ENCODE assay signal across 10 cellular contexts in genomic region chr3:126134219-126134975, GRCh38. TPM values are rescaled to one million over a fixed set of nuclear protein-coding genes. Genes with fewer than 3 reads are reported as not detected.
DNase-seq lines count a peak whose midpoint lies in the region; ATAC-seq and TF ChIP-seq lines count a peak whose summit lies in the region.
"Had no signal": no experiment of that assay in that cellular context is flagged by ENCODE, and none has a peak within 500 bp of the region (broad histone marks: within the 10 kb centered on the region; RNA-seq: fewer than 3 reads in every experiment).

No MANE protein-coding gene starts in this region.

- no peak overlapping the region for H3K27ac ChIP-seq in cardiac muscle cell
- no peak overlapping the region for H3K27ac ChIP-seq in prostate gland

- TF ChIP-seq EP300 in Ishikawa (IDR thresholded peaks at IDR 0.05; ENCODE audit: borderline replicate concordance) = no peak

- no peaks in the 10 kb centered on the region for H3K27me3 ChIP-seq in cardiac muscle cell
- H3K27me3 ChIP-seq in prostate gland (replicated peaks; ENCODE audit: insufficient read depth) = no peaks in the 10 kb centered on the region

- no peak for TF ChIP-seq POLR2A in prostate gland (IDR thresholded peaks at IDR 0.05)

- DNase-seq in DMS153 (lab: John Stamatoyannopoulos, UW) (peak; percentile 30), RKO (ENCODE audit: low spot score) (peak; percentile 42), cardiac muscle cell (ENCODE audit: low read depth in 1 of 2, low spot score in 1 of 2) (peak; percentile 68 to 82), prostate gland (ENCODE audit: low spot score) (peak; percentile 49)
- DNase-seq in activated naive CD8-positive, alpha-beta T cell treated with anti-CD3 and anti-CD28 coated beads, Interleukin-2, amount 10 ng/mL, durations not matched to agents 7 days and 5 days = peak; percentile 56

- H3K4me3 Mint-ChIP-seq in activated naive CD8-positive, alpha-beta T cell treated with anti-CD3 and anti-CD28 coated beads, Interleukin-2, amount 10 ng/mL, durations not matched to agents 7 days and 5 days = no peak overlapping the region
- H3K4me3 Mint-ChIP-seq: stimulated activated naive CD8-positive, alpha-beta T cell treated with anti-CD3 and anti-CD28 coated beads, Interleukin-15, Interleukin-2, amounts not matched to agents 100 ng/mL and 50 ng/mL, for 24 hours; T-helper 1 cell treated with Interleukin-12 subunit alpha and Interleukin-12 subunit beta and Interleukin-4 antibody, amounts not matched to agents 30 μg/mL and 1 μg/mL, for 36 hours had no signal

- 45% methylated on average over 23 of the region's 23 CpGs for WGBS in prostate gland

- peak; percentile 75 for TF ChIP-seq CTCF in cardiac muscle cell (IDR thresholded peaks at IDR 0.05; ENCODE audit: low read depth, low read length)
- peak; percentile 57 to 90 (median 81) for TF ChIP-seq CTCF in prostate gland (IDR thresholded peaks at IDR 0.05)

- H3K27me3 Mint-ChIP-seq in activated naive CD8-positive, alpha-beta T cell treated with anti-CD3 and anti-CD28 coated beads, Interleukin-2, amount 10 ng/mL, durations not matched to agents 7 days and 5 days = peaks cover 5% of the 10 kb centered on the region

- H3K27ac Mint-ChIP-seq in activated naive CD8-positive, alpha-beta T cell treated with anti-CD3 and anti-CD28 coated beads, Interleukin-2, amount 10 ng/mL, durations not matched to agents 7 days and 5 days = no peak overlapping the region
- H3K27ac Mint-ChIP-seq: stimulated activated naive CD8-positive, alpha-beta T cell treated with anti-CD3 and anti-CD28 coated beads, Interleukin-15, Interleukin-2, amounts not matched to agents 100 ng/mL and 50 ng/mL, for 24 hours; T-helper 1 cell treated with Interleukin-12 subunit alpha and Interleukin-12 subunit beta and Interleukin-4 antibody, amounts not matched to agents 30 μg/mL and 1 μg/mL, for 36 hours had no signal

- H3K4me3 ChIP-seq in cardiac muscle cell (no peak overlapping the region), prostate gland (no peak overlapping the region)

- H3K4me1 Mint-ChIP-seq in activated naive CD8-positive, alpha-beta T cell treated with anti-CD3 and anti-CD28 coated beads, Interleukin-2, amount 10 ng/mL, durations not matched to agents 7 days and 5 days = no peaks in the 10 kb centered on the region

- intact Hi-C loops in prostate gland (cut with DNase I) = loop anchor here (5.0 to 10.0 kb wide), 3 partner anchors 68 to 253 kb away; no protein-coding TSS in a partner anchor

- peak; percentile 68 for ATAC-seq in activated naive CD8-positive, alpha-beta T cell treated with anti-CD3 and anti-CD28 coated beads, Interleukin-2, amount 10 ng/mL, durations not matched to agents 7 days and 5 days (ENCODE audit: low read depth)
- no peak for ATAC-seq in GM18909 (IDR thresholded peaks at IDR 0.05; ENCODE audit: poor library complexity, unreplicated experiment)
- no peak for ATAC-seq in HG02623 (IDR thresholded peaks at IDR 0.05; ENCODE audit: unreplicated experiment)

- H3K36me3 ChIP-seq in cardiac muscle cell (no peaks in the 10 kb centered on the region), prostate gland (no peaks in the 10 kb centered on the region)

- no peaks in the 10 kb centered on the region for H3K4me1 ChIP-seq in cardiac muscle cell (ENCODE audit: low read depth)
- no peaks in the 10 kb centered on the region for H3K4me1 ChIP-seq in prostate gland (replicated peaks)

- peak; percentile 96 for TF ChIP-seq RAD21 in Ishikawa (IDR thresholded peaks at IDR 0.05; ENCODE audit: low read depth)

- H3K9me3 ChIP-seq in cardiac muscle cell (ENCODE audit: low read depth) = no peaks in the 10 kb centered on the region
- H3K9me3 ChIP-seq in prostate gland = no peaks in the 10 kb centered on the region

- POLR2A ChIA-PET in activated naive CD8-positive, alpha-beta T cell treated with anti-CD3 and anti-CD28 coated beads, Interleukin-2, amount 10 ng/mL, durations not matched to agents 7 days and 5 days (lab: Charles Lee) = no interaction called here

- no peaks in the 10 kb centered on the region for H3K9me3 Mint-ChIP-seq in activated naive CD8-positive, alpha-beta T cell treated with anti-CD3 and anti-CD28 coated beads, Interleukin-2, amount 10 ng/mL, durations not matched to agents 7 days and 5 days
- H3K9me3 Mint-ChIP-seq: stimulated activated naive CD8-positive, alpha-beta T cell treated with anti-CD3 and anti-CD28 coated beads, Interleukin-15, Interleukin-2, amounts not matched to agents 100 ng/mL and 50 ng/mL, for 24 hours; T-helper 1 cell treated with Interleukin-12 subunit alpha and Interleukin-12 subunit beta and Interleukin-4 antibody, amounts not matched to agents 30 μg/mL and 1 μg/mL, for 36 hours had no signal

- H3K36me3 Mint-ChIP-seq in activated naive CD8-positive, alpha-beta T cell treated with anti-CD3 and anti-CD28 coated beads, Interleukin-2, amount 10 ng/mL, durations not matched to agents 7 days and 5 days = no peaks in the 10 kb centered on the region

TF ChIP-seq in Ishikawa, 13 proteins besides CTCF, POLR2A, EP300 and RAD21:
- TF ChIP-seq FOXM1 (IDR thresholded peaks at IDR 0.05; ENCODE audit: borderline replicate concordance, low read depth) (no peak), TAF1 (IDR thresholded peaks at IDR 0.05; ENCODE audit: low read depth) (no peak), ZBTB7A (IDR thresholded peaks at IDR 0.05; ENCODE audit: low read depth) (no peak), TCF12 (IDR thresholded peaks at IDR 0.05; ENCODE audit: low read depth) (no peak)
- TF ChIP-seq, protein P1, sequence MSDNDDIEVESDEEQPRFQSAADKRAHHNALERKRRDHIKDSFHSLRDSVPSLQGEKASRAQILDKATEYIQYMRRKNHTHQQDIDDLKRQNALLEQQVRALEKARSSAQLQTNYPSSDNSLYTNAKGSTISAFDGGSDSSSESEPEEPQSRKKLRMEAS (IDR thresholded peaks at IDR 0.05) = peak; percentile 53; the same call in 1 of the 2 replicates

RNA-seq across cellular contexts. Expression of gene ALDH1L1, which starts 46.0 kb away (rescaled TPM):
- not detected for total RNA-seq in activated naive CD8-positive, alpha-beta T cell treated with anti-CD3 and anti-CD28 coated beads, Interleukin-2, amount 10 ng/mL, durations not matched to agents 7 days and 5 days
- total RNA-seq in cardiac muscle cell (1.3 and 2.6 TPM in 2 replicates), prostate gland (10 to 100 TPM; 19.6 to 57.3 TPM)
- polyA plus RNA-seq in cardiac muscle cell = 0.98 and 4.0 TPM in 2 replicates

RNA-seq across cellular contexts. Expression of gene SLC41A3, which starts 50.5 kb away (rescaled TPM):
- total RNA-seq in activated naive CD8-positive, alpha-beta T cell treated with anti-CD3 and anti-CD28 coated beads, Interleukin-2, amount 10 ng/mL, durations not matched to agents 7 days and 5 days = 10 to 100 TPM; 32.2 to 32.4 TPM
- total RNA-seq in cardiac muscle cell (55.1 and 68.0 TPM in 2 replicates), prostate gland (100 to 1,000 TPM in 1 of 2 donors, 10 to 100 TPM in 1; 32.2 to 131 TPM)
- 33.4 and 33.9 TPM in 2 replicates for polyA plus RNA-seq in cardiac muscle cell
